16 cellular contexts compared by ENCODE assay signal in genomic region chr3:13135251-13135810, GRCh38.
A peak's percentile ranks its signal among the peaks of the same experiment; 100 is the strongest.
DNase-seq lines count a peak whose midpoint lies in the region; ATAC-seq and TF ChIP-seq lines count a peak whose summit lies in the region.
"Had no signal": no experiment of that assay in that cellular context is flagged by ENCODE, and none has a peak within 500 bp of the region (broad histone marks: within the 10 kb centered on the region; RNA-seq: fewer than 3 reads in every experiment).

No MANE protein-coding gene starts in this region.

- ATAC-seq in Right ventricle myocardium superior (ENCODE audit: poor library complexity) (no peak), left ventricle myocardium superior (no peak), omental fat pad (ENCODE audit: low FRiP score) (peak; percentile 10), GM19351 (IDR thresholded peaks at IDR 0.05; ENCODE audit: unreplicated experiment) (no peak), GM21529 (IDR thresholded peaks at IDR 0.05; ENCODE audit: unreplicated experiment) (no peak)
- ATAC-seq: activated CD8-positive, alpha-beta T cell treated with anti-CD3 and anti-CD28 coated beads, Interleukin-2, amount 10 ng/mL, durations not matched to agents 7 days and 5 days had no signal

- peak; percentile 44 for DNase-seq in Right ventricle myocardium superior
- no peak for DNase-seq in left ventricle myocardium superior
- DNase-seq in islet precursor cell: peak; percentile 43
- no peak for DNase-seq in omental fat pad (ENCODE audit: low spot score)
- no peak for DNase-seq in NCI-H226
- DNase-seq in amniotic stem cell (lab: John Stamatoyannopoulos, UW): no peak
- DNase-seq: ACHN; activated CD8-positive, alpha-beta T cell treated with anti-CD3 and anti-CD28 coated beads, Interleukin-2, amount 10 ng/mL, durations not matched to agents 7 days and 5 days; activated gamma-delta T cell; activated T-cell treated with anti-CD3 and anti-CD28 coated beads, Interleukin-2, amount 50 U/mL, for 24 hours; NCI-H1092 treated with DMSO at 0.1 percent for 48 hours; NCI-H2029; NCI-H69; thyroid gland had no signal

- intact Hi-C loops in Right ventricle myocardium superior (cut with DNase I) (no loop called here), left ventricle myocardium superior (cut with micrococcal nuclease) (no loop called here)

- no peak for TF ChIP-seq CTCF in omental fat pad (IDR thresholded peaks at IDR 0.05)

Comparison
In these comparisons a context has a peak if more than half of its experiments do, and no peak if none do; other contexts are left out.
1. DNase-seq: peak in Right ventricle myocardium superior (single experiment) and islet precursor cell (single experiment); none in left ventricle myocardium superior (single experiment), omental fat pad (single experiment), NCI-H226 (single experiment) and amniotic stem cell (single experiment).